ENCODE assay signal across 13 cellular contexts in genomic region chr10:72031706-72032105, GRCh38.
"Had no signal": no experiment of that assay in that cellular context is flagged by ENCODE, and none has a peak within 500 bp of the region (broad histone marks: within the 10 kb centered on the region; RNA-seq: fewer than 3 reads in every experiment).

No MANE protein-coding gene starts in this region.

- H3K9me3 ChIP-seq: neutrophil, tibial nerve had no signal

- FAIRE-seq: endometrium, frontal cortex, kidney had no signal

- H3K36me3 ChIP-seq: neutrophil, tibial nerve had no signal

- ATAC-seq: naive thymus-derived CD4-positive, alpha-beta T cell; stimulated activated memory B cell treated with anti-CD40 and anti-IgM and Interleukin-4, amounts not matched to agents 10 μg/mL and 1 μg/mL and 100 μg/mL, for 72 hours had no signal

- H3K4me3 ChIP-seq: tibial nerve had no signal

- H3K27me3 ChIP-seq: tibial nerve had no signal

- DNase-seq: effector memory CD4-positive, alpha-beta T cell; immature natural killer cell; kidney; naive thymus-derived CD4-positive, alpha-beta T cell; nephron progenitor cell; posterior cingulate gyrus; stimulated activated CD4-positive, alpha-beta T cell treated with anti-CD3 and anti-CD28 coated beads, Interleukin-4, amount 100 ng/mL, for 1 hour; stimulated activated CD8-positive, alpha-beta memory T cell treated with anti-CD3 and anti-CD28 coated beads, Interleukin-4, amount 100 ng/mL, for 48 hours had no signal

- H3K27ac ChIP-seq: neutrophil had no signal
